In the genomic region with DNA sequence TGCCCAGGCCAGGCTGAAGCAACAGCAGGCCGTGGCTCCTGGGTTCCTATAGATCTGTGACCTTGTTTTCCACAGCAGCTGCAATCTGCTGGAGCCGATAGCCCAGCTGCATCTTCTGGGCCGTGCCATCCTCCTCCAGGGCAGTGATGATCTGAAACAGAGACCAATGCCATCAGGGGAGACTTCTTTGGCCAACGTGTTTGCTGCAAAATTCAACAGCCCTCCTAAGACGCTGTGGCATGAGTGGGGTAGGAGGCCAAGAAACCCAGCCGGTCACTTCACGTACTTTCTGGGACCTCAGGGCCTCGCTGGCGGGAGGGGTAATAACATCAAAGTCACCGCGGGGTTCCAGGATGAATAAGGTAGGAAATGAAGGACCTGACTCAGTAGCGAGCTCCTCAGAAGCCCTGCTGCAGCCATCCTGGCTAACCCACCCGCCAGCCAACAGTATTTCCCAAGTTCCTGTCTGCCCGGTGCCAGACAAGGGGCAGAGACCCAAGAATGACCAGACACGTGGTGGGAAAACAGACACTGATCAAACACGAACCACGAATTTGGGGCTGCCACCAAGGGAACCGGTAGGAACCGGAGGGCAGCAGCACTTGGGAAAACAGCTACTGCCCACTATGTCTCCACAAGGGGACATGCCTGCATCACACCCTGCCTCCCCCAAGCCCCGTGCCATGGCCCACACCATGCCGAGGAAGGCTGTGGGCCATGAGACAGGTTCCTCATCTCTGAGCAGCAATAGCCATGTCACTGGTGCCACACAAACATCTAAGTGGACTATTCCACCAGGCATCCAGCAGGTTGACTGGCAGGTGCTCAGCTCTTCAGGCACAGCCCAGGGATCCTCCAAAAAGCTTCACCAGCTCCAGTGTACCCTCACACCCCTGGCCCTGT, we compare ENCODE assay signal across 20 cellular contexts. TPM values are rescaled to one million over a fixed set of nuclear protein-coding genes. Genes with fewer than 3 reads are reported as not detected.
DNase-seq lines count a peak whose midpoint lies in the region; ATAC-seq, FAIRE-seq and TF ChIP-seq lines count a peak whose summit lies in the region.
"Had no signal": no experiment of that assay in that cellular context is flagged by ENCODE, and none has a peak within 500 bp of the region (broad histone marks: within the 10 kb centered on the region; RNA-seq: fewer than 3 reads in every experiment).

No MANE protein-coding gene starts in this region.

- POLR2A ChIA-PET in HepG2 (lab: Yijun Ruan, JAX): interaction anchor here (1.3 to 3.3 kb wide), 4 partner anchors 18 to 35 kb away, joined by 3 to 19 read pairs (median 10); a partner anchor contains a TSS

- H3K79me2 ChIP-seq in HepG2 (ENCODE audit: insufficient read depth, low read length): no peaks in the 10 kb centered on the region

- no peak for TF ChIP-seq CTCF in WERI-Rb-1 (IDR thresholded peaks at IDR 0.05; ENCODE audit: low read depth, low read length)
- TF ChIP-seq CTCF in HepG2 (CRISPR knock-in tag; IDR thresholded peaks at IDR 0.05): no peak

- no peaks in the 10 kb centered on the region for H3K27me3 ChIP-seq in WERI-Rb-1 (ENCODE audit: insufficient read depth, low read depth, severe bottlenecking)
- H3K27me3 ChIP-seq in HepG2 (ENCODE audit: control insufficient read depth in 1 of 2, insufficient read depth in 2 of 2, low read length in 2 of 2): no peaks in the 10 kb centered on the region
- H3K27me3 ChIP-seq: ovary had no signal

- TF ChIP-seq EP300 in HepG2 (IDR thresholded peaks at IDR 0.05; ENCODE audit: low read depth in 2 of 2, low read length in 2 of 2) (no peak), HepG2 (CRISPR knock-in tag; IDR thresholded peaks at IDR 0.05; ENCODE audit: borderline replicate concordance) (no peak)

- TF ChIP-seq POLR2A in HepG2 (IDR thresholded peaks at IDR 0.05; ENCODE audit: insufficient read depth in 1 of 2, low read depth in 2 of 2, low read length in 2 of 2): no peak

- no peak overlapping the region for H2AFZ ChIP-seq in HepG2 (ENCODE audit: low read length)

- intact Hi-C loops in HepG2 (cut with micrococcal nuclease; ENCODE audit: unreplicated experiment): no loop called here

- H3K4me1 ChIP-seq in HepG2 (ENCODE audit: insufficient read depth, low read length): no peaks in the 10 kb centered on the region

- 93% methylated on average over 14 of the region's 21 CpGs for WGBS in HepG2 (ENCODE audit: low lambda C conversion rate)

- DNase-seq in GM19240 (ENCODE audit: insufficient read length, low spot score) (peak; percentile 1), WERI-Rb-1 (peak; percentile 5), HepG2 (ENCODE audit: low spot score) (no peak), T1000 (lab: John Stamatoyannopoulos, UW) (no peak), kidney tubule cell (ENCODE audit: low spot score) (no peak), HTR-8/SVneo (ENCODE audit: insufficient read length, low spot score) (no peak)
- DNase-seq in stimulated activated CD8-positive, alpha-beta memory T cell treated with anti-CD3 and anti-CD28 coated beads, Interleukin-4, amount 100 ng/mL, for 48 hours: peak; percentile 8
- DNase-seq: activated naive CD4-positive, alpha-beta T cell treated with anti-CD3 and anti-CD28 coated beads for 36 hours; effector CD8-positive, alpha-beta T cell; EL; foreskin fibroblast; MV-4-11; T-helper 17 cell; trophoblast cell had no signal

- H4K20me1 ChIP-seq in HepG2 (ENCODE audit: insufficient read depth, low read length): peaks cover 5% of the 10 kb centered on the region; the same call in 1 of the 2 replicates

- TF ChIP-seq RAD21 in HepG2 (CRISPR knock-in tag; IDR thresholded peaks at IDR 0.05): no peak

- no peak for FAIRE-seq in HepG2 (lab: Jason Lieb, UNC)
- FAIRE-seq in HTR-8/SVneo (lab: Jason Lieb, UNC): no peak
- FAIRE-seq: GM12878 had no signal

- ATAC-seq in HepG2: no peak
- no peak for ATAC-seq in esophagus mucosa
- ATAC-seq: GM12878, Right ventricle myocardium inferior, T-helper 17 cell had no signal

- H3K27ac ChIP-seq in WERI-Rb-1: no peak overlapping the region
- no peak overlapping the region for H3K27ac ChIP-seq in HepG2 (ENCODE audit: extremely low read length, insufficient read depth, low read length)
- H3K27ac ChIP-seq: ovary had no signal

- H3K36me3 ChIP-seq in WERI-Rb-1 (peaks cover 60% of the 10 kb centered on the region), HepG2 (replicated peaks in 1 of 2; ENCODE audit: control insufficient read depth in 1 of 2, insufficient read depth in 2 of 2, low read length in 2 of 2) (peaks cover 52 to 64% of the 10 kb centered on the region in 2 experiments; a peak in 4 of 5 replicates)
- H3K36me3 ChIP-seq: ovary had no signal

- no peak overlapping the region for H3K9ac ChIP-seq in HepG2 (ENCODE audit: insufficient read depth, low read depth, low read length)

- no TSS peak for BruUV-seq in HepG2 (replicated peaks; lab: Mats Ljungman, UMichigan)

- H3K9me3 ChIP-seq in WERI-Rb-1 (ENCODE audit: severe bottlenecking) (no peaks in the 10 kb centered on the region), HepG2 (ENCODE audit: low read length) (no peaks in the 10 kb centered on the region)
- H3K9me3 ChIP-seq: ovary had no signal

- H3K4me3 ChIP-seq in WERI-Rb-1 (ENCODE audit: low read depth, low read length) (no peak overlapping the region), HepG2 (replicated peaks in 1 of 3; ENCODE audit: insufficient read depth in 1 of 3, low read depth in 2 of 3, low read length in 3 of 3) (no peak overlapping the region)
- H3K4me3 ChIP-seq: GM12878, ovary had no signal

- in situ Hi-C loops in HepG2 (cut with HindIII; ENCODE audit: extremely low pct_ligation_motif_present, low pct_unique_long_range_greater_than_20kb): loop anchor here (5.0 kb wide), 1 partner anchor 33 kb away; no protein-coding TSS in a partner anchor

- H3K4me2 ChIP-seq in HepG2 (ENCODE audit: low read depth, low read length): no peak overlapping the region

- CTCF ChIA-PET in HepG2 (lab: Yijun Ruan, JAX; ENCODE audit: low intra/inter-chr PET ratio, low total read pairs): no interaction called here

RNA-seq across cellular contexts. Expression of a gene that starts 25.2 kb away (rescaled TPM):
- total RNA-seq in HepG2 (2016; rRNA removed; fragmentation: Illumina TruSeq; extraction: Trizol) (25.4 and 86.0 TPM in 2 replicates), esophagus mucosa (62.0 TPM)
- 33.1 and 33.9 TPM in 2 replicates for total RNA-seq in HepG2 (2016; cell fraction: cytosol; rRNA removed; fragmentation: Illumina TruSeq; extraction: Trizol; ENCODE audit: low read depth)
- total RNA-seq in HepG2 (2016; cell fraction: insoluble cytoplasmic fraction; rRNA removed; fragmentation: Illumina TruSeq; extraction: Trizol): 23.9 and 92.3 TPM in 2 replicates
- 30.7 and 31.8 TPM in 2 replicates for total RNA-seq in HepG2 (2016; cell fraction: membrane; rRNA removed; fragmentation: Illumina TruSeq; extraction: Trizol)
- 140 and 158 TPM in 2 replicates for total RNA-seq in HepG2 (2016; cell fraction: nucleus; rRNA removed; fragmentation: Illumina TruSeq; extraction: Trizol)
- polyA plus RNA-seq in HepG2 (2011; rRNA removed): 143 and 179 TPM in 2 replicates
- polyA plus RNA-seq in HepG2 (2011; cell fraction: cytosol; rRNA removed): 71.5 and 83.2 TPM in 2 replicates
- polyA plus RNA-seq in HepG2 (2011; cell fraction: nucleus; rRNA removed): 1,144 and 1,345 TPM in 2 replicates
- polyA plus RNA-seq in HepG2 (2012): 140 and 149 TPM in 2 replicates
- polyA plus RNA-seq in HepG2 (2016; cell fraction: cytosol; fragmentation: Illumina TruSeq; extraction: Trizol; ENCODE audit: low read depth): 5.5 and 6.7 TPM in 2 replicates
- 23.3 and 26.9 TPM in 2 replicates for polyA plus RNA-seq in HepG2 (2016; cell fraction: insoluble cytoplasmic fraction; fragmentation: Illumina TruSeq; extraction: Trizol; ENCODE audit: low read depth)
- 12.8 and 12.9 TPM in 2 replicates for polyA plus RNA-seq in HepG2 (2016; cell fraction: membrane; fragmentation: Illumina TruSeq; extraction: Trizol; ENCODE audit: low read depth)
- 420 and 470 TPM in 2 replicates for polyA plus RNA-seq in HepG2 (2016; cell fraction: nucleus; fragmentation: Illumina TruSeq; extraction: Trizol; ENCODE audit: insufficient read depth, low read depth)
- polyA minus RNA-seq in HepG2 (2011; rRNA and poly(A)+ RNA removed; ENCODE audit: low replicate concordance): 83.4 and 325 TPM in 2 replicates
- 54.4 and 79.5 TPM in 2 replicates for polyA minus RNA-seq in HepG2 (2011; cell fraction: cytosol; rRNA and poly(A)+ RNA removed)
- 295 and 329 TPM in 2 replicates for polyA minus RNA-seq in HepG2 (2011; cell fraction: nucleus; rRNA and poly(A)+ RNA removed)

RNA-seq across cellular contexts. Expression of a gene that starts 32.7 kb away (rescaled TPM):
- total RNA-seq in HepG2 (2016; rRNA removed; fragmentation: Illumina TruSeq; extraction: Trizol): not detected in 2 replicates
- not detected in 2 replicates for total RNA-seq in HepG2 (2016; cell fraction: cytosol; rRNA removed; fragmentation: Illumina TruSeq; extraction: Trizol; ENCODE audit: low read depth)
- not detected in 2 replicates for total RNA-seq in HepG2 (2016; cell fraction: insoluble cytoplasmic fraction; rRNA removed; fragmentation: Illumina TruSeq; extraction: Trizol)
- not detected in 2 replicates for total RNA-seq in HepG2 (2016; cell fraction: membrane; rRNA removed; fragmentation: Illumina TruSeq; extraction: Trizol)
- not detected in 2 replicates for total RNA-seq in HepG2 (2016; cell fraction: nucleus; rRNA removed; fragmentation: Illumina TruSeq; extraction: Trizol)
- not detected in 2 replicates for polyA plus RNA-seq in HepG2 (2011; rRNA removed)
- polyA plus RNA-seq in HepG2 (2011; cell fraction: cytosol; rRNA removed): not detected in 2 replicates
- not detected in 2 replicates for polyA plus RNA-seq in HepG2 (2011; cell fraction: nucleus; rRNA removed)
- polyA plus RNA-seq in HepG2 (2012): 0.25 and 0.48 TPM in 2 replicates
- polyA plus RNA-seq in HepG2 (2016; cell fraction: cytosol; fragmentation: Illumina TruSeq; extraction: Trizol; ENCODE audit: low read depth): not detected in 2 replicates
- not detected in 2 replicates for polyA plus RNA-seq in HepG2 (2016; cell fraction: insoluble cytoplasmic fraction; fragmentation: Illumina TruSeq; extraction: Trizol; ENCODE audit: low read depth)
- polyA plus RNA-seq in HepG2 (2016; cell fraction: membrane; fragmentation: Illumina TruSeq; extraction: Trizol; ENCODE audit: low read depth): not detected in 2 replicates
- not detected in 2 replicates for polyA plus RNA-seq in HepG2 (2016; cell fraction: nucleus; fragmentation: Illumina TruSeq; extraction: Trizol; ENCODE audit: insufficient read depth, low read depth)
- polyA minus RNA-seq in HepG2 (2011; rRNA and poly(A)+ RNA removed; ENCODE audit: low replicate concordance): not detected in 2 replicates
- not detected in 2 replicates for polyA minus RNA-seq in HepG2 (2011; cell fraction: cytosol; rRNA and poly(A)+ RNA removed)
- polyA minus RNA-seq in HepG2 (2011; cell fraction: nucleus; rRNA and poly(A)+ RNA removed): not detected in 2 replicates
- total RNA-seq in esophagus mucosa: not detected
- total RNA-seq: activated naive CD4-positive, alpha-beta T cell treated with anti-CD3 and anti-CD28 coated beads for 36 hours; HT1080; Right ventricle myocardium inferior; T-helper 17 cell had no signal
- polyA plus RNA-seq: CD14-positive monocyte had no signal

RNA-seq across cellular contexts. Expression of a gene that starts 35.2 kb away (rescaled TPM):
- total RNA-seq in HepG2 (2016; rRNA removed; fragmentation: Illumina TruSeq; extraction: Trizol): 29.4 and 38.3 TPM in 2 replicates
- 7.6 and 8.2 TPM in 2 replicates for total RNA-seq in HepG2 (2016; cell fraction: cytosol; rRNA removed; fragmentation: Illumina TruSeq; extraction: Trizol; ENCODE audit: low read depth)
- total RNA-seq in HepG2 (2016; cell fraction: insoluble cytoplasmic fraction; rRNA removed; fragmentation: Illumina TruSeq; extraction: Trizol): 33.5 and 38.7 TPM in 2 replicates
- total RNA-seq in HepG2 (2016; cell fraction: membrane; rRNA removed; fragmentation: Illumina TruSeq; extraction: Trizol): 12.2 and 12.5 TPM in 2 replicates
- total RNA-seq in HepG2 (2016; cell fraction: nucleus; rRNA removed; fragmentation: Illumina TruSeq; extraction: Trizol): 12.4 and 13.6 TPM in 2 replicates
- polyA plus RNA-seq in HepG2 (2011; rRNA removed): 15.5 and 18.1 TPM in 2 replicates
- polyA plus RNA-seq in HepG2 (2011; cell fraction: cytosol; rRNA removed): 16.8 and 19.2 TPM in 2 replicates
- polyA plus RNA-seq in HepG2 (2011; cell fraction: nucleus; rRNA removed): 6.5 and 8.5 TPM in 2 replicates
- 8.4 and 9.8 TPM in 2 replicates for polyA plus RNA-seq in HepG2 (2012)
- polyA plus RNA-seq in HepG2 (2016; cell fraction: cytosol; fragmentation: Illumina TruSeq; extraction: Trizol; ENCODE audit: low read depth): 3.9 and 4.9 TPM in 2 replicates
- 29.3 and 29.9 TPM in 2 replicates for polyA plus RNA-seq in HepG2 (2016; cell fraction: insoluble cytoplasmic fraction; fragmentation: Illumina TruSeq; extraction: Trizol; ENCODE audit: low read depth)
- 8.0 TPM in 2 replicates for polyA plus RNA-seq in HepG2 (2016; cell fraction: membrane; fragmentation: Illumina TruSeq; extraction: Trizol; ENCODE audit: low read depth)
- polyA plus RNA-seq in HepG2 (2016; cell fraction: nucleus; fragmentation: Illumina TruSeq; extraction: Trizol; ENCODE audit: insufficient read depth, low read depth): 16.3 and 19.0 TPM in 2 replicates
- 11.3 and 25.4 TPM in 2 replicates for polyA minus RNA-seq in HepG2 (2011; rRNA and poly(A)+ RNA removed; ENCODE audit: low replicate concordance)
- polyA minus RNA-seq in HepG2 (2011; cell fraction: cytosol; rRNA and poly(A)+ RNA removed): 4.5 and 4.7 TPM in 2 replicates
- 3.0 and 3.3 TPM in 2 replicates for polyA minus RNA-seq in HepG2 (2011; cell fraction: nucleus; rRNA and poly(A)+ RNA removed)
- 15.3 TPM for total RNA-seq in esophagus mucosa

RNA-seq across cellular contexts. Expression of a gene that starts 35.4 kb away (rescaled TPM):
- 486 and 510 TPM in 2 replicates for total RNA-seq in HepG2 (2016; rRNA removed; fragmentation: Illumina TruSeq; extraction: Trizol)
- total RNA-seq in HepG2 (2016; cell fraction: cytosol; rRNA removed; fragmentation: Illumina TruSeq; extraction: Trizol; ENCODE audit: low read depth): 913 and 1,296 TPM in 2 replicates
- 511 and 522 TPM in 2 replicates for total RNA-seq in HepG2 (2016; cell fraction: insoluble cytoplasmic fraction; rRNA removed; fragmentation: Illumina TruSeq; extraction: Trizol)
- 763 and 886 TPM in 2 replicates for total RNA-seq in HepG2 (2016; cell fraction: membrane; rRNA removed; fragmentation: Illumina TruSeq; extraction: Trizol)
- total RNA-seq in HepG2 (2016; cell fraction: nucleus; rRNA removed; fragmentation: Illumina TruSeq; extraction: Trizol): 177 and 187 TPM in 2 replicates
- polyA plus RNA-seq in HepG2 (2011; rRNA removed): 80.9 and 100 TPM in 2 replicates
- 69.9 and 96.6 TPM in 2 replicates for polyA plus RNA-seq in HepG2 (2011; cell fraction: cytosol; rRNA removed)
- 23.2 and 42.0 TPM in 2 replicates for polyA plus RNA-seq in HepG2 (2011; cell fraction: nucleus; rRNA removed)
- 194 and 244 TPM in 2 replicates for polyA plus RNA-seq in HepG2 (2012)
- 1,200 and 1,620 TPM in 2 replicates for polyA plus RNA-seq in HepG2 (2016; cell fraction: cytosol; fragmentation: Illumina TruSeq; extraction: Trizol; ENCODE audit: low read depth)
- 517 and 532 TPM in 2 replicates for polyA plus RNA-seq in HepG2 (2016; cell fraction: insoluble cytoplasmic fraction; fragmentation: Illumina TruSeq; extraction: Trizol; ENCODE audit: low read depth)
- polyA plus RNA-seq in HepG2 (2016; cell fraction: membrane; fragmentation: Illumina TruSeq; extraction: Trizol; ENCODE audit: low read depth): 742 and 956 TPM in 2 replicates
- 336 and 389 TPM in 2 replicates for polyA plus RNA-seq in HepG2 (2016; cell fraction: nucleus; fragmentation: Illumina TruSeq; extraction: Trizol; ENCODE audit: insufficient read depth, low read depth)
- 4.4 and 15.7 TPM in 2 replicates for polyA minus RNA-seq in HepG2 (2011; rRNA and poly(A)+ RNA removed; ENCODE audit: low replicate concordance)
- 18.7 and 23.2 TPM in 2 replicates for polyA minus RNA-seq in HepG2 (2011; cell fraction: cytosol; rRNA and poly(A)+ RNA removed)
- polyA minus RNA-seq in HepG2 (2011; cell fraction: nucleus; rRNA and poly(A)+ RNA removed): 18.4 and 25.9 TPM in 2 replicates
- total RNA-seq in esophagus mucosa: 244 TPM

RNA-seq across cellular contexts. Expression of a gene that starts 41.8 kb away (rescaled TPM):
- total RNA-seq in HepG2 (2016; rRNA removed; fragmentation: Illumina TruSeq; extraction: Trizol): 11.4 and 12.5 TPM in 2 replicates
- 2.6 and 2.7 TPM in 2 replicates for total RNA-seq in HepG2 (2016; cell fraction: cytosol; rRNA removed; fragmentation: Illumina TruSeq; extraction: Trizol; ENCODE audit: low read depth)
- total RNA-seq in HepG2 (2016; cell fraction: insoluble cytoplasmic fraction; rRNA removed; fragmentation: Illumina TruSeq; extraction: Trizol): 9.5 and 10.4 TPM in 2 replicates
- total RNA-seq in HepG2 (2016; cell fraction: membrane; rRNA removed; fragmentation: Illumina TruSeq; extraction: Trizol): 2.4 and 3.4 TPM in 2 replicates
- total RNA-seq in HepG2 (2016; cell fraction: nucleus; rRNA removed; fragmentation: Illumina TruSeq; extraction: Trizol): 7.4 and 11.0 TPM in 2 replicates
- polyA plus RNA-seq in HepG2 (2011; rRNA removed): 5.1 and 5.3 TPM in 2 replicates
- polyA plus RNA-seq in HepG2 (2011; cell fraction: cytosol; rRNA removed): 3.7 and 4.7 TPM in 2 replicates
- polyA plus RNA-seq in HepG2 (2011; cell fraction: nucleus; rRNA removed): 12.6 and 13.3 TPM in 2 replicates
- 3.2 and 4.1 TPM in 2 replicates for polyA plus RNA-seq in HepG2 (2012)
- 0.97 and 1.0 TPM in 2 replicates for polyA plus RNA-seq in HepG2 (2016; cell fraction: cytosol; fragmentation: Illumina TruSeq; extraction: Trizol; ENCODE audit: low read depth)
- polyA plus RNA-seq in HepG2 (2016; cell fraction: insoluble cytoplasmic fraction; fragmentation: Illumina TruSeq; extraction: Trizol; ENCODE audit: low read depth): 7.8 and 11.5 TPM in 2 replicates
- 1.2 and 1.5 TPM in 2 replicates for polyA plus RNA-seq in HepG2 (2016; cell fraction: membrane; fragmentation: Illumina TruSeq; extraction: Trizol; ENCODE audit: low read depth)
- polyA plus RNA-seq in HepG2 (2016; cell fraction: nucleus; fragmentation: Illumina TruSeq; extraction: Trizol; ENCODE audit: insufficient read depth, low read depth): 14.7 and 21.6 TPM in 2 replicates
- 11.5 and 35.8 TPM in 2 replicates for polyA minus RNA-seq in HepG2 (2011; rRNA and poly(A)+ RNA removed; ENCODE audit: low replicate concordance)
- polyA minus RNA-seq in HepG2 (2011; cell fraction: cytosol; rRNA and poly(A)+ RNA removed): 2.1 and 3.8 TPM in 2 replicates
- polyA minus RNA-seq in HepG2 (2011; cell fraction: nucleus; rRNA and poly(A)+ RNA removed): 5.2 and 9.8 TPM in 2 replicates
- total RNA-seq in esophagus mucosa: 6.3 TPM

Comparison
In these comparisons a context has a peak if more than half of its experiments do, and no peak if none do; other contexts are left out.
1. DNase-seq: peak in GM19240 (single experiment), WERI-Rb-1 (single experiment) and stimulated activated CD8-positive, alpha-beta memory T cell treated with anti-CD3 and anti-CD28 coated beads, Interleukin-4, amount 100 ng/mL, for 48 hours (single experiment); none in HepG2 (single experiment), T1000 (single experiment), kidney tubule cell (single experiment) and HTR-8/SVneo (single experiment).